In the genomic region with DNA sequence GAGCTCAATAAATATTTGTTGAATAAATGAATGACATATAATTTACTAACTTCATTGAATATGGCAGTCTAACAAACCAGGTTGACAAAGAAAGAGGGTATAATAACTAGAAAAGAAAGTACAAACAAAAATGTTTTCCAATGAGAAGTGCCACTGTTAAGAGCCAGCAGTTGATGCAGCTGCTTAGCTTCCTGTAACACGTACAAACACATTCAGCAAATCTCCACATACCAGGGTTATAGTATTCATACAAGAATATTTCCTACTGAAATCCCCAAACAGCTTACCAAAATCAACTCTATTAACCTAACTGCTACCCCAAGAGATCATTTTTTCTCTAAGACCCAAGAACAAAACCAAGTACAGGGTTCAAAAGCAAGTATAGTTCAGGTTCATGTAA, we compare ENCODE assay signal across 12 cellular contexts.
DNase-seq lines count a peak whose midpoint lies in the region; ATAC-seq and TF ChIP-seq lines count a peak whose summit lies in the region.
"Had no signal": no experiment of that assay in that cellular context is flagged by ENCODE, and none has a peak within 500 bp of the region (broad histone marks: within the 10 kb centered on the region; RNA-seq: fewer than 3 reads in every experiment).

No MANE protein-coding gene starts in this region.

- H3K4me1 Mint-ChIP-seq in stimulated activated memory B cell treated with anti-CD40 and anti-IgM and Interleukin-4, amounts not matched to agents 10 μg/mL and 1 μg/mL and 100 μg/mL, for 72 hours = peaks cover 30% of the 10 kb centered on the region

- TF ChIP-seq CTCF in mammary epithelial cell (conservative IDR thresholded peaks at IDR 0.05 in 1 of 2, IDR thresholded peaks at IDR 0.05 in 1 of 2; ENCODE audit: extremely low read depth in 1 of 2, insufficient read depth in 1 of 2, low read depth in 1 of 2, low read length in 2 of 2) (no peak), left lung (IDR thresholded peaks at IDR 0.05) (no peak)

- H3K36me3 Mint-ChIP-seq in stimulated activated memory B cell treated with anti-CD40 and anti-IgM and Interleukin-4, amounts not matched to agents 10 μg/mL and 1 μg/mL and 100 μg/mL, for 72 hours = peaks cover 9% of the 10 kb centered on the region

- H2AFZ ChIP-seq in mammary epithelial cell (ENCODE audit: low read depth, low read length) = no peak overlapping the region

- H3K9me3 Mint-ChIP-seq in stimulated activated memory B cell treated with anti-CD40 and anti-IgM and Interleukin-4, amounts not matched to agents 10 μg/mL and 1 μg/mL and 100 μg/mL, for 72 hours = no peaks in the 10 kb centered on the region

- dilution Hi-C loops in mammary epithelial cell (cut with HindIII; ENCODE audit: low sequenced_read_pairs) = no loop called here

- no peaks in the 10 kb centered on the region for H3K27me3 Mint-ChIP-seq in stimulated activated memory B cell treated with anti-CD40 and anti-IgM and Interleukin-4, amounts not matched to agents 10 μg/mL and 1 μg/mL and 100 μg/mL, for 72 hours

- H3K4me1 ChIP-seq in mammary epithelial cell (ENCODE audit: insufficient read depth, low read length) = peaks cover 33% of the 10 kb centered on the region
- peaks cover 31 to 49% of the 10 kb centered on the region in 2 donors for H3K4me1 ChIP-seq in left lung

- WGBS in mammary epithelial cell (ENCODE audit: low coverage, missing lambda C conversion rate) = 21% methylated on average over 1 of the region's 1 CpG

- H4K20me1 ChIP-seq in mammary epithelial cell (ENCODE audit: insufficient read depth, low read length) = no peaks in the 10 kb centered on the region

- H3K9ac ChIP-seq in mammary epithelial cell (ENCODE audit: insufficient read depth, low read length) = no peak overlapping the region
- H3K9ac ChIP-seq: KMS-11, SK-N-SH had no signal

- H3K27ac ChIP-seq in mammary epithelial cell (ENCODE audit: insufficient read depth, low read depth, low read length) (peak overlapping the region; percentile 81), left lung (peak overlapping the region; percentile 51 to 80)
- H3K27ac ChIP-seq: KMS-11 had no signal

- H3K27ac Mint-ChIP-seq in stimulated activated memory B cell treated with anti-CD40 and anti-IgM and Interleukin-4, amounts not matched to agents 10 μg/mL and 1 μg/mL and 100 μg/mL, for 72 hours = peak overlapping the region; percentile 39

- H3K27me3 ChIP-seq in mammary epithelial cell (ENCODE audit: insufficient read depth, low read length) (no peaks in the 10 kb centered on the region), left lung (no peaks in the 10 kb centered on the region)

- in situ Hi-C loops in mammary epithelial cell (cut with MboI; ENCODE audit: low sequenced_read_pairs in 2 of 2) = no loop called here

- CTCF ChIA-PET in mammary epithelial cell (lab: Charles Lee; ENCODE audit: low non-redundant PET) = no interaction called here

- peak overlapping the region; percentile 16 for H3K4me2 ChIP-seq in mammary epithelial cell (ENCODE audit: insufficient read depth, low read depth, low read length)
- H3K4me2 ChIP-seq: KMS-11, SK-N-SH had no signal

- H3K9me3 ChIP-seq in mammary epithelial cell (replicated peaks; ENCODE audit: insufficient read depth, low read length) (no peaks in the 10 kb centered on the region), left lung (no peaks in the 10 kb centered on the region)
- H3K9me3 ChIP-seq: SK-N-SH had no signal

- H3K36me3 ChIP-seq in mammary epithelial cell (ENCODE audit: insufficient read depth, low read length) = no peaks in the 10 kb centered on the region
- H3K36me3 ChIP-seq in left lung = no peaks in the 10 kb centered on the region

- peak; percentile 71 for DNase-seq in LHCN-M2 (ENCODE audit: low read depth)
- DNase-seq in mammary epithelial cell = peak; percentile 50
- no peak for DNase-seq in left lung
- no peak for DNase-seq in NAMALWA (ENCODE audit: low spot score)
- no peak for DNase-seq in ureter (ENCODE audit: low spot score)
- DNase-seq: DMS 273 treated with DMSO at 0.1 percent for 48 hours, NCI-H446, SK-N-SH had no signal

- intact Hi-C loops in mammary epithelial cell (cut with micrococcal nuclease) = no loop called here
- intact Hi-C loops in left lung (cut with DNase I) = no loop called here

- no peak overlapping the region for H3K4me3 ChIP-seq in mammary epithelial cell (replicated peaks in 1 of 3; ENCODE audit: insufficient read depth in 1 of 3, low read depth in 2 of 3, low read length in 3 of 3)
- H3K4me3 ChIP-seq in left lung = no peak overlapping the region

- ATAC-seq in left lung (peak; percentile 51), GM18517 (IDR thresholded peaks at IDR 0.05; ENCODE audit: unreplicated experiment) (no peak), HG02571 (IDR thresholded peaks at IDR 0.05; ENCODE audit: unreplicated experiment) (no peak)
- ATAC-seq in stimulated activated memory B cell treated with anti-CD40 and anti-IgM and Interleukin-4, amounts not matched to agents 10 μg/mL and 1 μg/mL and 100 μg/mL, for 72 hours = no peak

- no peaks in the 10 kb centered on the region for H3K79me2 ChIP-seq in mammary epithelial cell (ENCODE audit: insufficient read depth, low read length)

- H3K4me3 Mint-ChIP-seq in stimulated activated memory B cell treated with anti-CD40 and anti-IgM and Interleukin-4, amounts not matched to agents 10 μg/mL and 1 μg/mL and 100 μg/mL, for 72 hours = no peak overlapping the region

- no TSS peak for BruUV-seq in mammary epithelial cell (replicated peaks; lab: Mats Ljungman, UMichigan)

Comparison
In these comparisons a context has a peak if more than half of its experiments do, and no peak if none do; other contexts are left out.
1. DNase-seq: peak in LHCN-M2 (single experiment) and mammary epithelial cell (single experiment); none in left lung (0 of 2), NAMALWA (single experiment) and ureter (single experiment).